In the genomic region with DNA sequence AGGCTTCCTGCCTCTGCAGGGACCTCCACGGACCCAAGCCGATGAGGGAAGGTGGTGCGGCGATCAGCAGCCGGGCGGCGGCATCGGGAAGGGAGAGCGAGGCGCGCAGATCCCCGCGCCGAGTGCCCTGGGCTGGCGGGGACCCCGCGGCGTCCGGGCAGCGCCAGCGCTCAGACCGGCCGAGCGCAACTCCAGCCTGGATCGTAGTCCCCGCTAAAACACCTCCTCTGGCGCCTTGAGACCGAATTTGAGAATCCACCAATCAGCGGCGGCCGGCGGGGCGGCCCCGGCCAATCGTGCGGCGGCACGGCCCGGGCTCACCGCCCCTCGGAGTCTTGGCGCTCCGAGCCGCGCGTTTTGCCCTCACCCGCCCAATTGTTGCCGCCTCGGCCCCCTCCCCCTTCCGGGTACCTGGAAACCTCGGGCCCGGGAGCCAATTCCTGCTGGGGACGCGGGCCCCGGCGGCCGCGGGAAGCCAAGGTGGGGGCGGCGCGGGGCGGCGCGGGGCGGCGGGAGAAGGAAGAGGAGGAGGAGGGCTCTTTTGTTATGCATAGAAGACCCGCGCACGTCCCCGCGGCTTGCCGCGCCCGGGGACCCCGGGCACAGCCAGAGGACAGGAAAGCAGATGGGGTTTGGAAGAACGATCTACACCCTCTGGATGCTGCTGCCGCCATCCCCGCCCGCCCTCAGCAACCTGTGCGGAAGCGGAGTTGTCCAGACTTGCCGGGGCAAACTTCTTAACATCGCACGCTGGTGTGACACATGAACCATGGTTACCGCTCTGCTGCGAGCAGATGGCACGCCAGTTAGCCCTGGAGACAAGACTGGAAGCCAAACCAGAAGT, we compare ENCODE assay signal across 8 cellular contexts. TPM values are rescaled to one million over a fixed set of nuclear protein-coding genes. Genes with fewer than 3 reads are reported as not detected.
DNase-seq lines count a peak whose midpoint lies in the region; ATAC-seq, FAIRE-seq and TF ChIP-seq lines count a peak whose summit lies in the region.

A gene with protein sequence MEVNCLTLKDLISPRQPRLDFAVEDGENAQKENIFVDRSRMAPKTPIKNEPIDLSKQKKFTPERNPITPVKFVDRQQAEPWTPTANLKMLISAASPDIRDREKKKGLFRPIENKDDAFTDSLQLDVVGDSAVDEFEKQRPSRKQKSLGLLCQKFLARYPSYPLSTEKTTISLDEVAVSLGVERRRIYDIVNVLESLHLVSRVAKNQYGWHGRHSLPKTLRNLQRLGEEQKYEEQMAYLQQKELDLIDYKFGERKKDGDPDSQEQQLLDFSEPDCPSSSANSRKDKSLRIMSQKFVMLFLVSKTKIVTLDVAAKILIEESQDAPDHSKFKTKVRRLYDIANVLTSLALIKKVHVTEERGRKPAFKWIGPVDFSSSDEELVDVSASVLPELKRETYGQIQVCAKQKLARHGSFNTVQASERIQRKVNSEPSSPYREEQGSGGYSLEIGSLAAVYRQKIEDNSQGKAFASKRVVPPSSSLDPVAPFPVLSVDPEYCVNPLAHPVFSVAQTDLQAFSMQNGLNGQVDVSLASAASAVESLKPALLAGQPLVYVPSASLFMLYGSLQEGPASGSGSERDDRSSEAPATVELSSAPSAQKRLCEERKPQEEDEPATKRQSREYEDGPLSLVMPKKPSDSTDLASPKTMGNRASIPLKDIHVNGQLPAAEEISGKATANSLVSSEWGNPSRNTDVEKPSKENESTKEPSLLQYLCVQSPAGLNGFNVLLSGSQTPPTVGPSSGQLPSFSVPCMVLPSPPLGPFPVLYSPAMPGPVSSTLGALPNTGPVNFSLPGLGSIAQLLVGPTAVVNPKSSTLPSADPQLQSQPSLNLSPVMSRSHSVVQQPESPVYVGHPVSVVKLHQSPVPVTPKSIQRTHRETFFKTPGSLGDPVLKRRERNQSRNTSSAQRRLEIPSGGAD (minus strand): TSS at position 209 of the 844 bp plus-strand sequence. CDS start 934 bp downstream, outside the sequence.

- peaks cover 7 to 13% (median 10%) of the 10 kb centered on the region in 3 donors for H3K4me1 Mint-ChIP-seq in T-cell

- ATAC-seq in GM18498 (IDR thresholded peaks at IDR 0.05; ENCODE audit: unreplicated experiment) (peak; percentile 75), HG02884 (IDR thresholded peaks at IDR 0.05; ENCODE audit: unreplicated experiment) (peak; percentile 56), T-cell (replicated peaks in 1 of 4) (peak; percentile 92 to 95 (median 93)), left ventricle myocardium superior (peak; percentile 100), psoas muscle (peak; percentile 94 to 99 (median 98))

- no peaks in the 10 kb centered on the region for H3K36me3 Mint-ChIP-seq in T-cell

- no peaks in the 10 kb centered on the region for H3K9me3 Mint-ChIP-seq in T-cell

- POLR2A ChIA-PET in T-cell (lab: Charles Lee), result no interaction called here

- DNase-seq in NCI-H146 (lab: John Stamatoyannopoulos, UW) (peak; percentile 95), T-cell (peak; percentile 44 to 75 (median 62)), amniotic epithelial cell (ENCODE audit: low read depth) (peak; percentile 69), left ventricle myocardium superior (peak; percentile 91), psoas muscle (peak; percentile 82 to 89), urothelium cell line (ENCODE audit: low spot score) (peak; percentile 93)

- FAIRE-seq in urothelium cell line (lab: Jason Lieb, UNC), result no peak

- H3K27me3 Mint-ChIP-seq in T-cell, result peaks cover 18 to 28% of the 10 kb centered on the region in 2 donors

- H3K9me3 ChIP-seq in psoas muscle, result no peaks in the 10 kb centered on the region

- H3K27ac ChIP-seq in psoas muscle, result no peak within 1 kb of the TSS

- no peak within 1 kb of the TSS for H3K27ac Mint-ChIP-seq in T-cell

- H3K4me3 Mint-ChIP-seq in T-cell, result peak within 1 kb of the TSS; percentile 84

- 0 to 2% (median 0%) methylated on average over 52 to 85 of the region's 87 CpGs for WGBS in psoas muscle, 3 donors

- H3K36me3 ChIP-seq in psoas muscle (ENCODE audit: insufficient read depth in 1 of 2, low read depth in 1 of 2), result no peaks in the 10 kb centered on the region

- peaks cover 0 to 29% (median 4%) of the 10 kb centered on the region in 3 donors for H3K27me3 ChIP-seq in psoas muscle (ENCODE audit: insufficient read depth in 3 of 3, low read length in 2 of 3)

- H3K4me1 ChIP-seq in psoas muscle, result peaks cover 8% of the 10 kb centered on the region

- CTCF ChIA-PET in T-cell (lab: Charles Lee), result no interaction called here

- peak within 1 kb of the TSS; percentile 81 for H3K4me3 ChIP-seq in psoas muscle

- intact Hi-C loops in left ventricle myocardium superior (cut with micrococcal nuclease) (no loop called here), psoas muscle (cut with DNase I) (no loop called here)

- TF ChIP-seq CTCF in psoas muscle (IDR thresholded peaks at IDR 0.05), result no peak

RNA-seq across cellular contexts. Expression of the gene that starts here (rescaled TPM):
- total RNA-seq in T-cell (under 1 TPM; 0.13 to 0.66 (median 0.58) TPM), left ventricle myocardium superior (0.07 TPM), psoas muscle (under 1 TPM in 2 of 4 donors, not detected in 2; 0.14 to 0.76 TPM)
- under 1 TPM in 2 of 3 donors, not detected in 1; 0.03 to 0.04 TPM for polyA plus RNA-seq in psoas muscle

Comparison
In these comparisons a context has a peak if more than half of its experiments do, and no peak if none do; other contexts are left out.
1. Peak in DNase-seq and ATAC-seq in T-cell; RNA of the gene not detected or under 1 TPM.
2. Peak in DNase-seq and ATAC-seq in left ventricle myocardium superior; RNA of the gene not detected or under 1 TPM.
3. Peak in DNase-seq, ATAC-seq and H3K4me3 ChIP-seq in psoas muscle; RNA of the gene not detected or under 1 TPM.